1 cellular context compared by ENCODE assay signal in the genomic region with DNA sequence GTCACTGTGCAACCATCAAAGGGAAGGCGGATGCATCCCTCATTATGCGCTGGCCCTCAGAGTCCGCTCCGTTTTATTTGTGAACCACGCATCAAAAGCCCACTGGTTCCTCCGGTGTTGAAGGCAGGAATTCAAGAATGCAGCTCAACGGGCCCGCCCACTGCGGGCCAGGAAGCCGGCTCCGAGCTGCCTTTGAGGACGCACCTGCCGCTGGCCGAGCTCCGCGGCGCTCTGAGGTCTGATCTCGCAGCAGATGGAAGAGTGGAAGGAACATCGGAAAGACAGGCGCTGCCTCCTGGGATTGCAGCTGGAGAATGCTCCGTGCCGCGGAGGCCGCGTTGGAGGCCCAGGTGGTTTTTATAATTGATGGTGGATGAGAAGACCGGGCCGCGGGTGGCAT.
TF ChIP-seq lines count a peak whose summit lies in the region.

No MANE protein-coding gene starts in this region.

TF ChIP-seq in WTC11, 78 proteins besides CTCF, POLR2A, EP300 and RAD21 (continued from another document):
- TF ChIP-seq, protein P1, sequence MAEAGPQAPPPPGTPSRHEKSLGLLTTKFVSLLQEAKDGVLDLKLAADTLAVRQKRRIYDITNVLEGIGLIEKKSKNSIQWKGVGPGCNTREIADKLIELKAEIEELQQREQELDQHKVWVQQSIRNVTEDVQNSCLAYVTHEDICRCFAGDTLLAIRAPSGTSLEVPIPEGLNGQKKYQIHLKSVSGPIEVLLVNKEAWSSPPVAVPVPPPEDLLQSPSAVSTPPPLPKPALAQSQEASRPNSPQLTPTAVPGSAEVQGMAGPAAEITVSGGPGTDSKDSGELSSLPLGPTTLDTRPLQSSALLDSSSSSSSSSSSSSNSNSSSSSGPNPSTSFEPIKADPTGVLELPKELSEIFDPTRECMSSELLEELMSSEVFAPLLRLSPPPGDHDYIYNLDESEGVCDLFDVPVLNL (CRISPR knock-in tag; IDR thresholded peaks at IDR 0.05; ENCODE audit: borderline replicate concordance, low read depth), result no peak
- TF ChIP-seq PRRX2 (CRISPR knock-in tag; IDR thresholded peaks at IDR 0.05) (no peak), NFYB (CRISPR knock-in tag; conservative IDR thresholded peaks at IDR 0.05; ENCODE audit: low read depth) (no peak), SMAD3 (CRISPR knock-in tag; IDR thresholded peaks at IDR 0.05; ENCODE audit: borderline replicate concordance) (no peak), FOXJ3 (CRISPR knock-in tag; IDR thresholded peaks at IDR 0.05; ENCODE audit: borderline replicate concordance) (no peak), SP1 (CRISPR knock-in tag; conservative IDR thresholded peaks at IDR 0.05) (no peak), CREB1 (CRISPR knock-in tag; IDR thresholded peaks at IDR 0.05) (no peak), HMGA2 (CRISPR knock-in tag; IDR thresholded peaks at IDR 0.05) (no peak), NFATC4 (CRISPR knock-in tag; IDR thresholded peaks at IDR 0.05) (no peak), RORB (CRISPR knock-in tag; IDR thresholded peaks at IDR 0.05) (no peak), NR2C2 (CRISPR knock-in tag; IDR thresholded peaks at IDR 0.05) (no peak), ATF1 (CRISPR knock-in tag; IDR thresholded peaks at IDR 0.05) (no peak)
- TF ChIP-seq, protein P2, sequence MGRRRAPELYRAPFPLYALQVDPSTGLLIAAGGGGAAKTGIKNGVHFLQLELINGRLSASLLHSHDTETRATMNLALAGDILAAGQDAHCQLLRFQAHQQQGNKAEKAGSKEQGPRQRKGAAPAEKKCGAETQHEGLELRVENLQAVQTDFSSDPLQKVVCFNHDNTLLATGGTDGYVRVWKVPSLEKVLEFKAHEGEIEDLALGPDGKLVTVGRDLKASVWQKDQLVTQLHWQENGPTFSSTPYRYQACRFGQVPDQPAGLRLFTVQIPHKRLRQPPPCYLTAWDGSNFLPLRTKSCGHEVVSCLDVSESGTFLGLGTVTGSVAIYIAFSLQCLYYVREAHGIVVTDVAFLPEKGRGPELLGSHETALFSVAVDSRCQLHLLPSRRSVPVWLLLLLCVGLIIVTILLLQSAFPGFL (CRISPR knock-in tag; IDR thresholded peaks at IDR 0.05; ENCODE audit: borderline replicate concordance), result no peak
- TF ChIP-seq, protein P3, sequence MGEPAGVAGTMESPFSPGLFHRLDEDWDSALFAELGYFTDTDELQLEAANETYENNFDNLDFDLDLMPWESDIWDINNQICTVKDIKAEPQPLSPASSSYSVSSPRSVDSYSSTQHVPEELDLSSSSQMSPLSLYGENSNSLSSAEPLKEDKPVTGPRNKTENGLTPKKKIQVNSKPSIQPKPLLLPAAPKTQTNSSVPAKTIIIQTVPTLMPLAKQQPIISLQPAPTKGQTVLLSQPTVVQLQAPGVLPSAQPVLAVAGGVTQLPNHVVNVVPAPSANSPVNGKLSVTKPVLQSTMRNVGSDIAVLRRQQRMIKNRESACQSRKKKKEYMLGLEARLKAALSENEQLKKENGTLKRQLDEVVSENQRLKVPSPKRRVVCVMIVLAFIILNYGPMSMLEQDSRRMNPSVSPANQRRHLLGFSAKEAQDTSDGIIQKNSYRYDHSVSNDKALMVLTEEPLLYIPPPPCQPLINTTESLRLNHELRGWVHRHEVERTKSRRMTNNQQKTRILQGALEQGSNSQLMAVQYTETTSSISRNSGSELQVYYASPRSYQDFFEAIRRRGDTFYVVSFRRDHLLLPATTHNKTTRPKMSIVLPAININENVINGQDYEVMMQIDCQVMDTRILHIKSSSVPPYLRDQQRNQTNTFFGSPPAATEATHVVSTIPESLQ (CRISPR knock-in tag; IDR thresholded peaks at IDR 0.05), result no peak
- TF ChIP-seq, protein P4, sequence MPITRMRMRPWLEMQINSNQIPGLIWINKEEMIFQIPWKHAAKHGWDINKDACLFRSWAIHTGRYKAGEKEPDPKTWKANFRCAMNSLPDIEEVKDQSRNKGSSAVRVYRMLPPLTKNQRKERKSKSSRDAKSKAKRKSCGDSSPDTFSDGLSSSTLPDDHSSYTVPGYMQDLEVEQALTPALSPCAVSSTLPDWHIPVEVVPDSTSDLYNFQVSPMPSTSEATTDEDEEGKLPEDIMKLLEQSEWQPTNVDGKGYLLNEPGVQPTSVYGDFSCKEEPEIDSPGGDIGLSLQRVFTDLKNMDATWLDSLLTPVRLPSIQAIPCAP (CRISPR knock-in tag; IDR thresholded peaks at IDR 0.05), result no peak
